ENCODE assay signal across 9 cellular contexts in genomic region chr2:207162319-207162718, GRCh38. TPM values are rescaled to one million over a fixed set of nuclear protein-coding genes. Genes with fewer than 3 reads are reported as not detected.
A peak's percentile ranks its signal among the peaks of the same experiment; 100 is the strongest.
DNase-seq lines count a peak whose midpoint lies in the region; TF ChIP-seq lines count a peak whose summit lies in the region.
"Had no signal": no experiment of that assay in that cellular context is flagged by ENCODE, and none has a peak within 500 bp of the region (broad histone marks: within the 10 kb centered on the region; RNA-seq: fewer than 3 reads in every experiment).

No MANE protein-coding gene starts in this region.

- H3K4me1 Mint-ChIP-seq in HFFc6 (ENCODE audit: low read depth), result peaks cover 67% of the 10 kb centered on the region

- H3K36me3 ChIP-seq in stomach smooth muscle (ENCODE audit: control insufficient read depth in 2 of 2, insufficient read depth in 2 of 2, low read length in 2 of 2), result no peaks in the 10 kb centered on the region

- POLR2A ChIA-PET in RWPE1 (lab: Yijun Ruan, JAX; ENCODE audit: low non-redundant PET), result interaction anchor here (0.6 kb wide), 1 partner anchor 43 kb away, joined by 3 read pairs; no protein-coding TSS in a partner anchor

- H3K36me3 Mint-ChIP-seq in HFFc6 (ENCODE audit: low read depth), result peaks cover 34% of the 10 kb centered on the region

- DNase-seq in HFFc6, result peak; percentile 49
- DNase-seq in amniotic epithelial cell (ENCODE audit: low read depth), result peak; percentile 50
- peak; percentile 65 for DNase-seq in kidney glomerular epithelial cell (lab: John Stamatoyannopoulos, UW)
- no peak for DNase-seq in DMS 273 treated with DMSO at 0.1 percent for 48 hours (lab: John Stamatoyannopoulos, UW)
- no peak for DNase-seq in RWPE1 (ENCODE audit: low spot score)
- DNase-seq in RKO (ENCODE audit: low spot score), result no peak
- DNase-seq in activated effector memory CD4-positive, alpha-beta T cell treated with Interleukin-2 at 50 U/mL for 16 hours, result no peak
- DNase-seq: cortex of kidney had no signal

- H3K4me3 ChIP-seq in stomach smooth muscle (ENCODE audit: low read length in 2 of 2), result peak overlapping the region; percentile 76 to 97

- H3K4me1 ChIP-seq in stomach smooth muscle (ENCODE audit: control insufficient read depth, insufficient read depth, low read length), result peaks cover 23% of the 10 kb centered on the region

- H3K27ac ChIP-seq in stomach smooth muscle (ENCODE audit: low read length) (peak overlapping the region; percentile 100), RWPE1 (no peak overlapping the region)

- H3K27me3 ChIP-seq in stomach smooth muscle (ENCODE audit: control insufficient read depth in 1 of 2, insufficient read depth in 2 of 2, low read length in 2 of 2), result no peaks in the 10 kb centered on the region

- peaks cover 9% of the 10 kb centered on the region for H3K27me3 Mint-ChIP-seq in HFFc6 (ENCODE audit: insufficient read depth)

- H3K9ac ChIP-seq in stomach smooth muscle (ENCODE audit: low read length in 2 of 2), result peak overlapping the region; percentile 98 to 99

- H3K9me3 Mint-ChIP-seq in HFFc6, result no peaks in the 10 kb centered on the region

- CTCF ChIA-PET in RWPE1 (lab: Yijun Ruan, JAX), result interaction anchor here (0.8 to 0.9 kb wide), 2 partner anchors 9 to 77 kb away, joined by 3 to 4 read pairs; no protein-coding TSS in a partner anchor

- peak overlapping the region; percentile 95 for H3K4me3 Mint-ChIP-seq in HFFc6

- peak overlapping the region; percentile 98 for H3K27ac Mint-ChIP-seq in HFFc6

- TF ChIP-seq CTCF in HFFc6 (IDR thresholded peaks at IDR 0.05), result no peak
- TF ChIP-seq CTCF in RWPE1 (conservative IDR thresholded peaks at IDR 0.05; ENCODE audit: low read depth), result no peak

- no peaks in the 10 kb centered on the region for H3K9me3 ChIP-seq in stomach smooth muscle (ENCODE audit: control insufficient read depth in 2 of 2, low read length in 2 of 2)

RNA-seq across cellular contexts. Expression of gene KLF7, which starts 3.4 kb away (rescaled TPM):
- 10 to 100 TPM; 29.4 to 45.0 (median 34.0) TPM for total RNA-seq in HFFc6 (2021; fragmentation: NEBNext Ultra II Directional; extraction: Animal tissue kit (Norgen Biotek cat#: 25700))

Comparison
In these comparisons a context has a peak if more than half of its experiments do, and no peak if none do; other contexts are left out.
1. DNase-seq: peak in HFFc6 (single experiment), amniotic epithelial cell (single experiment) and kidney glomerular epithelial cell (single experiment); none in DMS 273 treated with DMSO at 0.1 percent for 48 hours (single experiment), RWPE1 (single experiment), RKO (single experiment) and activated effector memory CD4-positive, alpha-beta T cell treated with Interleukin-2 at 50 U/mL for 16 hours (single experiment).